9 cellular contexts compared by ENCODE assay signal in the genomic region with DNA sequence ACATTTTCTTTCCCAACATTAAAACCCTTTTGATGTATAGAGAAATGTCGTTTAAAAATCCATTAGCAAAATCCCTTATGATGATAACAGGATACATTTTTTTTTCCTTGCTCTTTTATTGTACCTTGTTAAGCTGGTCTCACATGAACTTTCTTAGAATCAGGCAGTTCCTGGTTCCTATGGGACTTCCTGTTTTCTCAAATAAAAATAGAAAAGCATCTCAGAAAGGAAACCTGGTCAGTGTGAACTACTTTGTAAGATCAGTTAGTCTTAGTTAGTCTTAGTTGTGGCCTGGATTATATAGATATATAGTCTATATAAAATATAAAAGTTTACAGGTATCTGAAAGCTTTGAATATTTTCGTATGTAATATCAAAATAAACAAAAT. TPM values are rescaled to one million over a fixed set of nuclear protein-coding genes. Genes with fewer than 3 reads are reported as not detected.
DNase-seq lines count a peak whose midpoint lies in the region; ATAC-seq and TF ChIP-seq lines count a peak whose summit lies in the region.
"Had no signal": no experiment of that assay in that cellular context is flagged by ENCODE, and none has a peak within 500 bp of the region (broad histone marks: within the 10 kb centered on the region; RNA-seq: fewer than 3 reads in every experiment).

No MANE protein-coding gene starts in this region.

- ATAC-seq in GM19328 (IDR thresholded peaks at IDR 0.05; ENCODE audit: unreplicated experiment) (peak; percentile 53), HG03175 (IDR thresholded peaks at IDR 0.05; ENCODE audit: unreplicated experiment) (peak; percentile 79), psoas muscle (no peak)
- ATAC-seq in activated T-helper 17 cell treated with anti-CD3 and anti-CD28 coated beads, Interleukin-2, amount 50 U/mL, for 72 hours (replicated peaks): no peak

- peak overlapping the region; percentile 84 for H3K27ac ChIP-seq in BLaER1
- no peak overlapping the region for H3K27ac ChIP-seq in psoas muscle
- no peak overlapping the region for H3K27ac ChIP-seq in sigmoid colon
- H3K27ac ChIP-seq in SJCRH30: no peak overlapping the region

- no peak for DNase-seq in psoas muscle
- DNase-seq in NCI-H1694 treated with DMSO at 0.1 percent for 48 hours (lab: John Stamatoyannopoulos, UW): no peak
- no peak for DNase-seq in sigmoid colon
- DNase-seq in SJCRH30: no peak

- H3K27me3 ChIP-seq in BLaER1: no peaks in the 10 kb centered on the region
- H3K27me3 ChIP-seq in psoas muscle (ENCODE audit: insufficient read depth in 3 of 3, low read length in 2 of 3): no peaks in the 10 kb centered on the region
- no peaks in the 10 kb centered on the region for H3K27me3 ChIP-seq in sigmoid colon
- H3K27me3 ChIP-seq in SJCRH30: no peaks in the 10 kb centered on the region

- peaks cover 23% of the 10 kb centered on the region for H3K4me1 Mint-ChIP-seq in activated T-helper 17 cell treated with anti-CD3 and anti-CD28 coated beads, Interleukin-2, amount 50 U/mL, for 72 hours

- H3K27me3 Mint-ChIP-seq in activated T-helper 17 cell treated with anti-CD3 and anti-CD28 coated beads, Interleukin-2, amount 50 U/mL, for 72 hours: no peaks in the 10 kb centered on the region
- H3K27me3 Mint-ChIP-seq: dendritic cell treated with granulocyte-macrophage colony-stimulating factor and Interleukin-4, amounts not matched to agents 40 ng/mL and 50 ng/mL, for 4 days had no signal

- H3K9me3 ChIP-seq in BLaER1 (peaks cover 8% of the 10 kb centered on the region; the same call in 1 of the 2 replicates), psoas muscle (no peaks in the 10 kb centered on the region), sigmoid colon (no peaks in the 10 kb centered on the region), SJCRH30 (replicated peaks) (no peaks in the 10 kb centered on the region)

- intact Hi-C loops in psoas muscle (cut with DNase I) (no loop called here), sigmoid colon (cut with DNase I) (no loop called here)

- peak overlapping the region; percentile 77 for H3K4me2 ChIP-seq in BLaER1

- no peaks in the 10 kb centered on the region for H3K9me3 Mint-ChIP-seq in activated T-helper 17 cell treated with anti-CD3 and anti-CD28 coated beads, Interleukin-2, amount 50 U/mL, for 72 hours
- H3K9me3 Mint-ChIP-seq: dendritic cell treated with granulocyte-macrophage colony-stimulating factor and Interleukin-4, amounts not matched to agents 40 ng/mL and 50 ng/mL, for 4 days had no signal

- TF ChIP-seq POLR2A in sigmoid colon (IDR thresholded peaks at IDR 0.05): no peak

- peaks cover 55% of the 10 kb centered on the region for H3K4me1 ChIP-seq in BLaER1
- H3K4me1 ChIP-seq in psoas muscle: peaks cover 25% of the 10 kb centered on the region
- H3K4me1 ChIP-seq in sigmoid colon: peaks cover 0 to 39% (median 9%) of the 10 kb centered on the region in 4 donors
- H3K4me1 ChIP-seq in SJCRH30: 0 out of 2 replicates have a peak, but pooled peaks cover 3% of the 10 kb centered on the region

- H3K4me3 Mint-ChIP-seq in activated T-helper 17 cell treated with anti-CD3 and anti-CD28 coated beads, Interleukin-2, amount 50 U/mL, for 72 hours: peak overlapping the region; percentile 51
- H3K4me3 Mint-ChIP-seq: dendritic cell treated with granulocyte-macrophage colony-stimulating factor and Interleukin-4, amounts not matched to agents 40 ng/mL and 50 ng/mL, for 4 days had no signal

- peak overlapping the region; percentile 45; the same call in 1 of the 2 replicates for H3K4me3 ChIP-seq in BLaER1
- no peak overlapping the region for H3K4me3 ChIP-seq in psoas muscle
- no peak overlapping the region for H3K4me3 ChIP-seq in sigmoid colon
- H3K4me3 ChIP-seq in SJCRH30: no peak overlapping the region

- TF ChIP-seq CTCF in psoas muscle (IDR thresholded peaks at IDR 0.05) (no peak), sigmoid colon (IDR thresholded peaks at IDR 0.05) (no peak)

- H3K27ac Mint-ChIP-seq in activated T-helper 17 cell treated with anti-CD3 and anti-CD28 coated beads, Interleukin-2, amount 50 U/mL, for 72 hours: peak overlapping the region; percentile 81
- H3K27ac Mint-ChIP-seq: dendritic cell treated with granulocyte-macrophage colony-stimulating factor and Interleukin-4, amounts not matched to agents 40 ng/mL and 50 ng/mL, for 4 days had no signal

- no peak overlapping the region for H3K9ac ChIP-seq in BLaER1

- no peaks in the 10 kb centered on the region for H4K20me1 ChIP-seq in BLaER1

- TF ChIP-seq EP300 in sigmoid colon (IDR thresholded peaks at IDR 0.05): no peak

- WGBS in psoas muscle, 3 donors: 51 to 56% (median 53%) methylated on average over 2 of the region's 2 CpGs
- 26 to 35% methylated on average over 2 of the region's 2 CpGs for WGBS in sigmoid colon, 2 donors

- H3K36me3 Mint-ChIP-seq in activated T-helper 17 cell treated with anti-CD3 and anti-CD28 coated beads, Interleukin-2, amount 50 U/mL, for 72 hours (ENCODE audit: low read depth): peaks cover 29% of the 10 kb centered on the region

- H3K36me3 ChIP-seq in BLaER1: peaks cover 30% of the 10 kb centered on the region
- no peaks in the 10 kb centered on the region for H3K36me3 ChIP-seq in psoas muscle (ENCODE audit: insufficient read depth in 1 of 2, low read depth in 1 of 2)
- no peaks in the 10 kb centered on the region for H3K36me3 ChIP-seq in sigmoid colon
- 0 out of 2 replicates have a peak, but pooled peaks cover 7% of the 10 kb centered on the region for H3K36me3 ChIP-seq in SJCRH30

RNA-seq across cellular contexts. Expression of a gene that starts 40.3 kb away (rescaled TPM):
- total RNA-seq in activated T-helper 17 cell treated with anti-CD3 and anti-CD28 coated beads, Interleukin-2, amount 50 U/mL, for 72 hours: 10 to 100 TPM; 18.2 to 21.1 TPM
- total RNA-seq in psoas muscle (10 to 100 TPM; 10.4 to 17.1 (median 12.6) TPM), sigmoid colon (10 to 100 TPM; 17.7 to 32.7 (median 22.7) TPM)
- polyA plus RNA-seq in psoas muscle (10 to 100 TPM in 1 of 3 donors, 1 to 10 TPM in 2; 5.4 to 10.1 (median 5.8) TPM), sigmoid colon (10 to 100 TPM in 1 of 3 donors, 1 to 10 TPM in 2; 3.6 to 12.0 (median 3.7) TPM)
- total RNA-seq in SJCRH30 (2014; rRNA removed; shearing (Covaris generic)): 32.5 and 36.8 TPM in 2 replicates

Comparison
In these comparisons a context has a peak if more than half of its experiments do, and no peak if none do; other contexts are left out.
1. ATAC-seq: peak in GM19328 (single experiment) and HG03175 (single experiment); none in activated T-helper 17 cell treated with anti-CD3 and anti-CD28 coated beads, Interleukin-2, amount 50 U/mL, for 72 hours (single experiment) and psoas muscle (0 of 4).